ENCODE assay signal across 12 cellular contexts in the genomic region with DNA sequence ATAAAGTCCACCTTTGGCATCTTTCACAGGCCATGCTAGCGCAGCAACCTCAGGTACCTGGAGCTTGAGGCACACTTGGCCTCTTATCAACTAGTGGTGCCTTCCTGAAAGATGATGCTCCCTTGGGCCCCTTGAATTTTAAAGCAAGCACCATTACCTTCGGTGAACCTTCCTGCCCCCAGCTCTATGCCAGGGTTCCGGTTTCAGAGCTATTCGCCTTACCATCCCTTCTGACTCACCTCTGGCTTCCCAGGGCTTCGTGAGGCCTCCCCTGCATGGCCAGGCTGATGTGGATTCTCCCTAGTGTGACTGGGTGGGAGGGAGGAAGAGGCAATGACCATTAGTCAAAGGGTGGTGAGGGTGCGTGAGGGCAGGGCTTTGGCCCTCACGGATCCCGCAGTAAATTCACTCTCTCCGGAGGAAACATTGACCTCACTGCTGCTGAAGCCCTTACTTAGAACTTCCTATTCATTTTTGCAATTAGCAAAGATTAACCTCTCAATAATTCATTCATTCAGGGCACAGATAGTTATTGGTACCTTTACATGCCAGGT. TPM values are rescaled to one million over a fixed set of nuclear protein-coding genes. Genes with fewer than 3 reads are reported as not detected.
DNase-seq lines count a peak whose midpoint lies in the region; ATAC-seq, FAIRE-seq and TF ChIP-seq lines count a peak whose summit lies in the region.
"Had no signal": no experiment of that assay in that cellular context is flagged by ENCODE, and none has a peak within 500 bp of the region (broad histone marks: within the 10 kb centered on the region; RNA-seq: fewer than 3 reads in every experiment).

No MANE protein-coding gene starts in this region.

- intact Hi-C loops in Panc1 (cut with micrococcal nuclease; ENCODE audit: unreplicated experiment): no loop called here
- intact Hi-C loops in prostate gland (cut with DNase I): no loop called here

- no peak overlapping the region for H3K23ac ChIP-seq in H1 (ENCODE audit: insufficient read length)

- TF ChIP-seq POLR2A in H1 (IDR thresholded peaks at IDR 0.05; ENCODE audit: control extremely low read depth in 1 of 2, low read depth in 2 of 2, low read length in 2 of 2) (no peak), prostate gland (IDR thresholded peaks at IDR 0.05) (no peak)

- no peaks in the 10 kb centered on the region for H3K27me3 ChIP-seq in CD8-positive, alpha-beta memory T cell (ENCODE audit: insufficient read depth, low read length, poor library complexity, severe bottlenecking)
- H3K27me3 ChIP-seq in Panc1 (ENCODE audit: control insufficient read depth, insufficient read depth, low read length): no peaks in the 10 kb centered on the region
- H3K27me3 ChIP-seq in H1 (replicated peaks in 1 of 4; ENCODE audit: control insufficient read depth in 3 of 4, extremely low read depth in 1 of 4, insufficient read depth in 3 of 4, low read length in 3 of 4): no peaks in the 10 kb centered on the region; a peak in 1 of 7 replicates
- H3K27me3 ChIP-seq in prostate gland (replicated peaks; ENCODE audit: insufficient read depth): no peaks in the 10 kb centered on the region

- no peak for TF ChIP-seq RAD21 in H1 (IDR thresholded peaks at IDR 0.05 in 1 of 2, conservative IDR thresholded peaks at IDR 0.05 in 1 of 2; ENCODE audit: low read depth in 2 of 2, low read length in 2 of 2)

- H4K8ac ChIP-seq in H1 (ENCODE audit: extremely low read depth, insufficient read depth, low read length): no peak overlapping the region

- BruUV-seq in Panc1 (replicated peaks; lab: Mats Ljungman, UMichigan): no TSS peak

- H3K79me2 ChIP-seq in H1 (ENCODE audit: control insufficient read depth in 1 of 2, insufficient read depth in 2 of 2, low read length in 2 of 2): no peaks in the 10 kb centered on the region

- H2BK15ac ChIP-seq in H1 (ENCODE audit: low read length): no peak overlapping the region

- no peaks in the 10 kb centered on the region for H3K36me3 Mint-ChIP-seq in CD8-positive, alpha-beta memory T cell
- H3K36me3 Mint-ChIP-seq: naive B cell had no signal

- no peak overlapping the region for H3K18ac ChIP-seq in H1 (ENCODE audit: extremely low read depth, low read length)

- ATAC-seq in Panc1 (peak; percentile 65), GM18519 (IDR thresholded peaks at IDR 0.05; ENCODE audit: low FRiP score, unreplicated experiment) (no peak)
- ATAC-seq: activated CD4-positive, alpha-beta T cell treated with anti-CD3 and anti-CD28 coated beads for 36 hours had no signal

- peaks cover 0 to 5% of the 10 kb centered on the region in 2 donors for H3K27me3 Mint-ChIP-seq in CD8-positive, alpha-beta memory T cell
- H3K27me3 Mint-ChIP-seq: activated CD4-positive, alpha-beta T cell treated with anti-CD3 and anti-CD28 coated beads for 36 hours; naive B cell had no signal

- TF ChIP-seq CTCF in Panc1 (IDR thresholded peaks at IDR 0.05) (no peak), H1 (IDR thresholded peaks at IDR 0.05; ENCODE audit: control extremely low read depth in 1 of 3, insufficient read depth in 1 of 3, low read depth in 1 of 3, low read length in 3 of 3) (no peak), prostate gland (IDR thresholded peaks at IDR 0.05) (no peak)

- H4K20me1 ChIP-seq in H1 (replicated peaks in 1 of 2; ENCODE audit: control insufficient read depth in 1 of 2, insufficient read depth in 2 of 2, low read length in 2 of 2): no peaks in the 10 kb centered on the region

- no peaks in the 10 kb centered on the region for H3K79me1 ChIP-seq in H1 (ENCODE audit: low read depth, low read length)

- in situ Hi-C loops in Panc1 (cut with HindIII; ENCODE audit: low pct_unique_long_range_greater_than_20kb, low sequenced_read_pairs): no loop called here

- no peak overlapping the region for H2BK20ac ChIP-seq in H1 (ENCODE audit: low read length)

- 95% methylated on average over 9 of the region's 9 CpGs; no CpG with 5 or more reads in 1 of the 2 experiments for WGBS in H1 (ENCODE audit: extremely low coverage in 1 of 2, insufficient coverage in 1 of 2, insufficient read length in 1 of 2, insufficient replicate concordance in 2 of 2, low coverage in 1 of 2, low lambda C conversion rate in 2 of 2, missing lambda C conversion rate in 1 of 2), 2 experiments
- 89% methylated on average over 9 of the region's 9 CpGs for WGBS in prostate gland

- no peak overlapping the region for H2BK5ac ChIP-seq in H1 (ENCODE audit: low read depth, low read length)

- no peaks in the 10 kb centered on the region for H3K9me3 ChIP-seq in CD8-positive, alpha-beta memory T cell (ENCODE audit: low read length)
- H3K9me3 ChIP-seq in Panc1 (ENCODE audit: control insufficient read depth, insufficient read depth, low read depth, low read length) (no peaks in the 10 kb centered on the region), H1 (ENCODE audit: insufficient read depth in 2 of 2, low read depth in 1 of 2, low read length in 1 of 2) (no peaks in the 10 kb centered on the region), prostate gland (no peaks in the 10 kb centered on the region)

- POLR2A ChIA-PET in CD8-positive, alpha-beta memory T cell (lab: Charles Lee): no interaction called here
- POLR2A ChIA-PET in Panc1 (lab: Charles Lee) (no interaction called here), H1 (lab: Charles Lee; ENCODE audit: partially characterized antibody) (no interaction called here)

- H3K36me3 ChIP-seq in CD8-positive, alpha-beta memory T cell (ENCODE audit: insufficient read depth, low read length): no peaks in the 10 kb centered on the region
- H3K36me3 ChIP-seq in Panc1 (ENCODE audit: control insufficient read depth, insufficient read depth, low read length) (no peaks in the 10 kb centered on the region), H1 (ENCODE audit: control insufficient read depth in 2 of 4, insufficient read depth in 4 of 4, low read length in 3 of 4) (no peaks in the 10 kb centered on the region), prostate gland (no peaks in the 10 kb centered on the region)

- peak overlapping the region in 2 of 8 donors; percentile 35 to 60 for H3K27ac Mint-ChIP-seq in CD8-positive, alpha-beta memory T cell

- H3K4me1 Mint-ChIP-seq in CD8-positive, alpha-beta memory T cell: peaks cover 9% of the 10 kb centered on the region in 3 donors

- CTCF ChIA-PET in CD8-positive, alpha-beta memory T cell (lab: Charles Lee): interaction anchor here (1.3 to 2.8 kb wide), 2 partner anchors 9 to 284 kb away, joined by 3 to 6 read pairs; no protein-coding TSS in a partner anchor
- CTCF ChIA-PET in Panc1 (lab: Charles Lee): interaction anchor here (0.5 kb wide), 1 partner anchor 275 kb away, joined by 3 read pairs; no protein-coding TSS in a partner anchor
- CTCF ChIA-PET in H1 (lab: Charles Lee; ENCODE audit: partially characterized antibody): interaction anchor here (1.2 to 1.8 kb wide), 3 partner anchors 12 to 275 kb away, joined by 3 to 9 read pairs (median 7); no protein-coding TSS in a partner anchor

- H3K4me3 ChIP-seq in CD8-positive, alpha-beta memory T cell (ENCODE audit: low read length): no peak overlapping the region
- H3K4me3 ChIP-seq in Panc1 (ENCODE audit: low read depth in 2 of 2, low read length in 2 of 2) (no peak overlapping the region), H1 (ENCODE audit: extremely low read depth in 1 of 4, insufficient read depth in 2 of 4, low read depth in 3 of 4, low read length in 4 of 4) (no peak overlapping the region), prostate gland (no peak overlapping the region)

- no peaks in the 10 kb centered on the region for H3K23me2 ChIP-seq in H1 (ENCODE audit: low read depth, low read length)

- DNase-seq in CD8-positive, alpha-beta memory T cell: no peak
- DNase-seq in Panc1 (ENCODE audit: low read depth, low spot score) (no peak), H1 (ENCODE audit: low read depth in 1 of 2, low spot score in 2 of 2) (peak in 1 of 2 experiments; percentile 23), prostate gland (ENCODE audit: low spot score) (no peak), NCI-H128 (lab: John Stamatoyannopoulos, UW; ENCODE audit: unreplicated experiment) (no peak), pons (ENCODE audit: low spot score) (no peak), NOMO-1 treated with DMSO at 0.1 percent for 48 hours (lab: John Stamatoyannopoulos, UW; ENCODE audit: unreplicated experiment) (no peak)
- DNase-seq: activated CD4-positive, alpha-beta T cell treated with anti-CD3 and anti-CD28 coated beads for 36 hours; COR-L47; effector CD8-positive, alpha-beta T cell; naive B cell had no signal

- no peak overlapping the region for H3K4me2 ChIP-seq in H1 (ENCODE audit: insufficient read depth in 1 of 2, low read depth in 2 of 2, low read length in 2 of 2)

- no peak overlapping the region for H2AK5ac ChIP-seq in H1 (ENCODE audit: low read depth, low read length)

- no peak overlapping the region for H4K91ac ChIP-seq in H1 (replicated peaks; ENCODE audit: insufficient read length, low read length)

- no peak overlapping the region for H2AFZ ChIP-seq in H1 (ENCODE audit: low read length)

- FAIRE-seq in H1 (lab: Jason Lieb, UNC): no peak

- no peak for TF ChIP-seq EP300 in H1 (IDR thresholded peaks at IDR 0.05; ENCODE audit: borderline replicate concordance in 1 of 2, low read depth in 2 of 2, low read length in 2 of 2)

- H3K27ac ChIP-seq in CD8-positive, alpha-beta memory T cell (ENCODE audit: low read depth, low read length): peak overlapping the region; percentile 87
- peak overlapping the region; percentile 88 for H3K27ac ChIP-seq in Panc1 (ENCODE audit: low read length)
- H3K27ac ChIP-seq in H1 (ENCODE audit: low read depth, low read length): no peak overlapping the region
- H3K27ac ChIP-seq in prostate gland: peak overlapping the region; percentile 55 to 61

- H3K4ac ChIP-seq in H1 (replicated peaks; ENCODE audit: insufficient read length, low read depth, low read length): no peak overlapping the region

- no peak overlapping the region for H3K56ac ChIP-seq in H1 (replicated peaks; ENCODE audit: insufficient read length, low read depth, low read length)

- peak overlapping the region; percentile 85; the same call in 1 of the 2 replicates for H2BK12ac ChIP-seq in H1 (ENCODE audit: low read depth, low read length)

- H3K4me1 ChIP-seq in CD8-positive, alpha-beta memory T cell (ENCODE audit: insufficient read depth, low read length): peaks cover 4% of the 10 kb centered on the region
- H3K4me1 ChIP-seq in Panc1 (ENCODE audit: control insufficient read depth, insufficient read depth, low read length) (peaks cover 29% of the 10 kb centered on the region), H1 (replicated peaks in 1 of 4; ENCODE audit: control insufficient read depth in 3 of 4, insufficient read depth in 4 of 4, low read length in 3 of 4) (peaks cover 0 to 3% (median 1%) of the 10 kb centered on the region in 4 experiments; a peak in 5 of 7 replicates), prostate gland (replicated peaks) (no peaks in the 10 kb centered on the region)

- H2BK120ac ChIP-seq in H1 (replicated peaks; ENCODE audit: low read depth, low read length): no peak overlapping the region

- H3K9ac ChIP-seq in H1 (replicated peaks in 1 of 4; ENCODE audit: extremely low read depth in 1 of 4, low read depth in 3 of 4, low read length in 3 of 4): no peak overlapping the region

- no peak overlapping the region for H4K5ac ChIP-seq in H1 (ENCODE audit: insufficient read length, low read depth, low read length)

- H3K4me3 Mint-ChIP-seq in CD8-positive, alpha-beta memory T cell: no peak overlapping the region
- H3K4me3 Mint-ChIP-seq: activated CD4-positive, alpha-beta T cell treated with anti-CD3 and anti-CD28 coated beads for 36 hours; naive B cell had no signal

- no peaks in the 10 kb centered on the region for H3K9me3 Mint-ChIP-seq in CD8-positive, alpha-beta memory T cell
- H3K9me3 Mint-ChIP-seq: naive B cell had no signal

- H3K14ac ChIP-seq in H1 (ENCODE audit: insufficient read length): no peak overlapping the region

RNA-seq across cellular contexts. Expression of a gene that starts 16.3 kb away (rescaled TPM):
- 100 to 1,000 TPM; 174 to 180 TPM for total RNA-seq in CD8-positive, alpha-beta memory T cell
- polyA plus RNA-seq in CD8-positive, alpha-beta memory T cell: 24.8 TPM
- total RNA-seq in Panc1 (2021; ENCODE audit: unreplicated experiment) (78.4 TPM), prostate gland (10 to 100 TPM; 32.3 to 52.0 TPM)
- 63.8 TPM for polyA plus RNA-seq in Panc1 (2012; ENCODE audit: insufficient read length)
- total RNA-seq in H1 (2021; fragmentation: NEBNext Ultra II Directional; extraction: Animal tissue kit (Norgen Biotek cat#: 25700)): 2.0 and 2.2 TPM in 2 replicates
- polyA plus RNA-seq in H1 (2011; rRNA removed): 1.1 and 1.5 TPM in 2 replicates
- 0.54 TPM for polyA plus RNA-seq in H1 (2011; cell fraction: cytosol; rRNA removed)
- 1.9 TPM for polyA plus RNA-seq in H1 (2011; cell fraction: nucleus; rRNA removed)
- polyA plus RNA-seq in H1 (2012, experiment 1 of 2): 2.7 to 3.3 TPM (median 3.0 TPM) in 4 replicates
- 1.0 TPM for polyA plus RNA-seq in H1 (2012, experiment 2 of 2)
- 2.5 TPM for polyA plus RNA-seq in H1 (2013, experiment 1 of 2)
- 2.5 TPM for polyA plus RNA-seq in H1 (2013, experiment 2 of 2)
- 0.98 and 1.2 TPM in 2 replicates for polyA minus RNA-seq in H1 (2011; rRNA and poly(A)+ RNA removed)
- polyA minus RNA-seq in H1 (2011; cell fraction: cytosol; rRNA and poly(A)+ RNA removed): 1.0 TPM
- 2.6 TPM for polyA minus RNA-seq in H1 (2011; cell fraction: nucleus; rRNA and poly(A)+ RNA removed)

Comparison
In these comparisons a context has a peak if more than half of its experiments do, and no peak if none do; other contexts are left out.
1. RNA of a gene that starts 16.3 kb away (total RNA-seq): 174 to 180 TPM in CD8-positive, alpha-beta memory T cell, 78.4 TPM in Panc1 (single experiment) and 32.3 to 52.0 TPM in prostate gland; 2.0 to 2.2 TPM in H1; every median in the first group is over 10 times any median in the second.